ENCODE assay signal across 9 cellular contexts in genomic region chr2:85997016-85997970, GRCh38.
A peak's percentile ranks its signal among the peaks of the same experiment; 100 is the strongest.
DNase-seq lines count a peak whose midpoint lies in the region; ATAC-seq lines count a peak whose summit lies in the region.
"Had no signal": no experiment of that assay in that cellular context is flagged by ENCODE, and none has a peak within 500 bp of the region (broad histone marks: within the 10 kb centered on the region; RNA-seq: fewer than 3 reads in every experiment).

No MANE protein-coding gene starts in this region.

- H3K36me3 ChIP-seq in duodenal mucosa (ENCODE audit: control insufficient read depth in 1 of 2, insufficient read depth in 2 of 2, low read length in 2 of 2) (no peaks in the 10 kb centered on the region), muscle layer of colon (ENCODE audit: insufficient read depth, low read length) (no peaks in the 10 kb centered on the region)

- peak overlapping the region; percentile 51 for H3K27ac ChIP-seq in duodenal mucosa (ENCODE audit: low read depth, low read length)
- H3K27ac ChIP-seq in muscle layer of colon (ENCODE audit: low read depth, low read length): peak overlapping the region; percentile 57

- no peak for ATAC-seq in activated naive CD8-positive, alpha-beta T cell treated with anti-CD3 and anti-CD28 coated beads, Interleukin-2, amount 10 ng/mL, durations not matched to agents 7 days and 5 days (ENCODE audit: low read depth)
- ATAC-seq in activated naive CD8-positive, alpha-beta T cell treated with anti-CD3 and anti-CD28 coated beads, Interleukin-2, amount 50 U/mL, for 24 hours: no peak
- no peak for ATAC-seq in HG02642 (IDR thresholded peaks at IDR 0.05; ENCODE audit: poor library complexity, unreplicated experiment)

- H3K27ac Mint-ChIP-seq in activated naive CD8-positive, alpha-beta T cell treated with anti-CD3 and anti-CD28 coated beads, Interleukin-2, amount 10 ng/mL, durations not matched to agents 7 days and 5 days: peak overlapping the region; percentile 99
- H3K27ac Mint-ChIP-seq in activated naive CD8-positive, alpha-beta T cell treated with anti-CD3 and anti-CD28 coated beads, Interleukin-2, amount 50 U/mL, for 24 hours: no peak overlapping the region

- H3K4me3 ChIP-seq in duodenal mucosa (ENCODE audit: low read depth in 1 of 2, low read length in 2 of 2): no peak overlapping the region
- peak overlapping the region in 1 of 2 donors; percentile 20 for H3K4me3 ChIP-seq in muscle layer of colon (ENCODE audit: low read depth in 1 of 2, low read length in 2 of 2)

- no peaks in the 10 kb centered on the region for H3K27me3 Mint-ChIP-seq in activated naive CD8-positive, alpha-beta T cell treated with anti-CD3 and anti-CD28 coated beads, Interleukin-2, amount 10 ng/mL, durations not matched to agents 7 days and 5 days
- no peaks in the 10 kb centered on the region for H3K27me3 Mint-ChIP-seq in activated naive CD8-positive, alpha-beta T cell treated with anti-CD3 and anti-CD28 coated beads, Interleukin-2, amount 50 U/mL, for 24 hours

- peaks cover 3% of the 10 kb centered on the region for H3K9me3 Mint-ChIP-seq in activated naive CD8-positive, alpha-beta T cell treated with anti-CD3 and anti-CD28 coated beads, Interleukin-2, amount 10 ng/mL, durations not matched to agents 7 days and 5 days
- peaks cover 4% of the 10 kb centered on the region for H3K9me3 Mint-ChIP-seq in activated naive CD8-positive, alpha-beta T cell treated with anti-CD3 and anti-CD28 coated beads, Interleukin-2, amount 50 U/mL, for 24 hours

- POLR2A ChIA-PET in activated naive CD8-positive, alpha-beta T cell treated with anti-CD3 and anti-CD28 coated beads, Interleukin-2, amount 10 ng/mL, durations not matched to agents 7 days and 5 days (lab: Charles Lee): interaction anchor here (0.6 to 4.0 kb wide), 5 partner anchors 14 to 109 kb away, joined by 3 to 70 read pairs (median 3); partner anchors contain the start of gene ST3GAL5

- peaks cover 15% of the 10 kb centered on the region for H3K36me3 Mint-ChIP-seq in activated naive CD8-positive, alpha-beta T cell treated with anti-CD3 and anti-CD28 coated beads, Interleukin-2, amount 10 ng/mL, durations not matched to agents 7 days and 5 days
- no peaks in the 10 kb centered on the region for H3K36me3 Mint-ChIP-seq in activated naive CD8-positive, alpha-beta T cell treated with anti-CD3 and anti-CD28 coated beads, Interleukin-2, amount 50 U/mL, for 24 hours (ENCODE audit: low read depth)

- no peak for DNase-seq in activated naive CD8-positive, alpha-beta T cell treated with anti-CD3 and anti-CD28 coated beads, Interleukin-2, amount 10 ng/mL, durations not matched to agents 7 days and 5 days
- DNase-seq in activated naive CD8-positive, alpha-beta T cell treated with anti-CD3 and anti-CD28 coated beads, Interleukin-2, amount 50 U/mL, for 24 hours: no peak
- peak; percentile 73 for DNase-seq in ureter (ENCODE audit: low spot score)
- no peak for DNase-seq in LoVo (ENCODE audit: low spot score)
- no peak for DNase-seq in AML-193 (lab: John Stamatoyannopoulos, UW)
- DNase-seq: NCI-H146 had no signal

- no peaks in the 10 kb centered on the region for H3K27me3 ChIP-seq in duodenal mucosa (ENCODE audit: control insufficient read depth in 1 of 2, insufficient read depth in 2 of 2, low read length in 2 of 2)
- H3K27me3 ChIP-seq in muscle layer of colon (ENCODE audit: control insufficient read depth in 1 of 2, insufficient read depth in 2 of 2, low read length in 2 of 2): no peaks in the 10 kb centered on the region

- peaks cover 50 to 61% of the 10 kb centered on the region in 2 donors for H3K4me1 ChIP-seq in duodenal mucosa (ENCODE audit: control insufficient read depth in 1 of 2, insufficient read depth in 2 of 2, low read length in 2 of 2)
- H3K4me1 ChIP-seq in muscle layer of colon (ENCODE audit: insufficient read depth, low read length): peaks cover 62% of the 10 kb centered on the region

- H3K4me1 Mint-ChIP-seq in activated naive CD8-positive, alpha-beta T cell treated with anti-CD3 and anti-CD28 coated beads, Interleukin-2, amount 10 ng/mL, durations not matched to agents 7 days and 5 days: peaks cover 83% of the 10 kb centered on the region
- H3K4me1 Mint-ChIP-seq in activated naive CD8-positive, alpha-beta T cell treated with anti-CD3 and anti-CD28 coated beads, Interleukin-2, amount 50 U/mL, for 24 hours: peaks cover 77% of the 10 kb centered on the region

- H3K9me3 ChIP-seq in duodenal mucosa (ENCODE audit: control insufficient read depth in 1 of 2, low read length in 2 of 2) (no peaks in the 10 kb centered on the region), muscle layer of colon (ENCODE audit: low read length) (no peaks in the 10 kb centered on the region)

- H3K4me3 Mint-ChIP-seq in activated naive CD8-positive, alpha-beta T cell treated with anti-CD3 and anti-CD28 coated beads, Interleukin-2, amount 10 ng/mL, durations not matched to agents 7 days and 5 days: peak overlapping the region; percentile 31
- H3K4me3 Mint-ChIP-seq in activated naive CD8-positive, alpha-beta T cell treated with anti-CD3 and anti-CD28 coated beads, Interleukin-2, amount 50 U/mL, for 24 hours: no peak overlapping the region

- no peak overlapping the region for H3K9ac ChIP-seq in duodenal mucosa (ENCODE audit: low read depth in 1 of 2, low read length in 2 of 2)
- no peak overlapping the region for H3K9ac ChIP-seq in muscle layer of colon (ENCODE audit: low read length)
